ENCODE assay signal across 1 cellular context in genomic region chr17:40372031-40372430, GRCh38.
TF ChIP-seq lines count a peak whose summit lies in the region.

No MANE protein-coding gene starts in this region.

TF ChIP-seq in IMR-90, 13 proteins besides CTCF, POLR2A, EP300 and RAD21 (continued from another document):
- TF ChIP-seq, protein P1, sequence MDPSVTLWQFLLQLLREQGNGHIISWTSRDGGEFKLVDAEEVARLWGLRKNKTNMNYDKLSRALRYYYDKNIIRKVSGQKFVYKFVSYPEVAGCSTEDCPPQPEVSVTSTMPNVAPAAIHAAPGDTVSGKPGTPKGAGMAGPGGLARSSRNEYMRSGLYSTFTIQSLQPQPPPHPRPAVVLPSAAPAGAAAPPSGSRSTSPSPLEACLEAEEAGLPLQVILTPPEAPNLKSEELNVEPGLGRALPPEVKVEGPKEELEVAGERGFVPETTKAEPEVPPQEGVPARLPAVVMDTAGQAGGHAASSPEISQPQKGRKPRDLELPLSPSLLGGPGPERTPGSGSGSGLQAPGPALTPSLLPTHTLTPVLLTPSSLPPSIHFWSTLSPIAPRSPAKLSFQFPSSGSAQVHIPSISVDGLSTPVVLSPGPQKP (IDR thresholded peaks at IDR 0.05; ENCODE audit: borderline replicate concordance, low read depth, low read length) = no peak
- TF ChIP-seq MXI1 (IDR thresholded peaks at IDR 0.05; ENCODE audit: borderline replicate concordance, low read depth, low read length) (no peak), CHD1 (IDR thresholded peaks at IDR 0.05; ENCODE audit: low read depth, low read length) (no peak), RCOR1 (IDR thresholded peaks at IDR 0.05; ENCODE audit: insufficient replicate concordance, low read length) (no peak), RFX5 (IDR thresholded peaks at IDR 0.05; ENCODE audit: low read depth, low read length) (no peak), SMC3 (IDR thresholded peaks at IDR 0.05; ENCODE audit: low read depth, low read length) (no peak), CEBPB (IDR thresholded peaks at IDR 0.05; ENCODE audit: low read depth, low read length) (no peak), NFE2L2 (IDR thresholded peaks at IDR 0.05; ENCODE audit: low read depth, low read length) (no peak)
- TF ChIP-seq, protein P2, sequence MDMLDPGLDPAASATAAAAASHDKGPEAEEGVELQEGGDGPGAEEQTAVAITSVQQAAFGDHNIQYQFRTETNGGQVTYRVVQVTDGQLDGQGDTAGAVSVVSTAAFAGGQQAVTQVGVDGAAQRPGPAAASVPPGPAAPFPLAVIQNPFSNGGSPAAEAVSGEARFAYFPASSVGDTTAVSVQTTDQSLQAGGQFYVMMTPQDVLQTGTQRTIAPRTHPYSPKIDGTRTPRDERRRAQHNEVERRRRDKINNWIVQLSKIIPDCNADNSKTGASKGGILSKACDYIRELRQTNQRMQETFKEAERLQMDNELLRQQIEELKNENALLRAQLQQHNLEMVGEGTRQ (IDR thresholded peaks at IDR 0.05; ENCODE audit: low read depth, low read length) = no peak
